Comparison of ENCODE assay signal across 8 cellular contexts in the genomic region with DNA sequence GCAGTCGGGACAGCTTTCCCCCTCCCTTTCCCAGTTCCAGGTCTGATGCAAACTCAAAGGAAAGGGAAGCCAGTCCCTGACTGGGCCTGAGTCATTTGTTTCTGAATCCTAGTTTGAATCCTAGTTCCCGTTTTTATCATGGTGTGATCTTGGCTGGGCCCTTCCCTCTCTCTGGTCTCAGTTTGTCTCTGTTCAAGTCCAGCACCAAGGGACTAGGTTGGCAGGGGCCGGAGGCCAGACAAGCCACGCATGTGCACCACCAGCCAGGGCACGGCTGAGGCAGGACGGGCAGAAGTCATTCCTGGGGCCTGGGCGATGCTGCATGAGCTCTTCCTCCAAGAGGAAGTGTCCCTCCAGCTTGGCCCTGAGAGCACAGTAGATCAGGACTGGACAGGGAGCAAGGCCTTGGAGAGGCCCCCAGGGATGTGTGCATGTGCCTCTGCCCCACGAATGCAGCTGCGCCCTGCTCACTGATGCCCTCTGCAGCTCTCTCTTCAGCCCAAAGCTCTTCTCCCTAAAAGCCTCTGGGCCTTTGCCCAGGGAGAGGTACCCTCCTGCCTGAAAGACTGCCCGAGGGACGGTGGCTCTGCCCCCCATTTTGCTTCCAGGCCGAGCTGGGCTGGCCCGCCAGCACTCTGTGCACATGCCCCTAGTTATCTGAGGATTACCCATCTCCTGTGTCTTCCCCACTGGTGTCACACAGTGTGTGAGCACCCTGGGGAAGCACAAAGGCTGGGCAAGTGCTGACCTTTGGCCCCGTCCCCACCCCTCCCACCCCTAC.
DNase-seq lines count a peak whose midpoint lies in the region; ATAC-seq and TF ChIP-seq lines count a peak whose summit lies in the region.

No MANE protein-coding gene starts in this region.

- H3K27me3 Mint-ChIP-seq in activated T-helper 2 cell treated with anti-CD3 and anti-CD28 coated beads, Interferon-gamma antibody, Interleukin-2, Interleukin-4, amounts not matched to agents 10 μg/mL and 5 μg/mL and 100 μg/mL, durations not matched to agents 14 hours and 24 hours and 36 hours (ENCODE audit: low read depth): no peaks in the 10 kb centered on the region

- intact Hi-C loops in OCI-LY7 (cut with micrococcal nuclease; ENCODE audit: unreplicated experiment): no loop called here
- intact Hi-C loops in esophagus squamous epithelium (cut with DNase I): no loop called here
- intact Hi-C loops in psoas muscle (cut with DNase I): no loop called here
- intact Hi-C loops in activated T-helper 2 cell treated with anti-CD3 and anti-CD28 coated beads, Interferon-gamma antibody, Interleukin-2, Interleukin-4, amounts not matched to agents 10 μg/mL and 5 μg/mL and 100 μg/mL, durations not matched to agents 14 hours and 24 hours and 36 hours (cut with micrococcal nuclease): no loop called here

- no peaks in the 10 kb centered on the region for H3K36me3 Mint-ChIP-seq in activated T-helper 2 cell treated with anti-CD3 and anti-CD28 coated beads, Interferon-gamma antibody, Interleukin-2, Interleukin-4, amounts not matched to agents 10 μg/mL and 5 μg/mL and 100 μg/mL, durations not matched to agents 14 hours and 24 hours and 36 hours (ENCODE audit: low read depth)

- no peak for TF ChIP-seq POLR2A in esophagus squamous epithelium (IDR thresholded peaks at IDR 0.05)

- POLR2A ChIA-PET in OCI-LY7 (lab: Charles Lee): no interaction called here

- H3K36me3 ChIP-seq in OCI-LY7 (ENCODE audit: insufficient read depth, low read length) (no peaks in the 10 kb centered on the region), esophagus squamous epithelium (peaks cover 0 to 44% (median 0%) of the 10 kb centered on the region in 3 donors), psoas muscle (ENCODE audit: insufficient read depth in 1 of 2, low read depth in 1 of 2) (no peaks in the 10 kb centered on the region)

- 48 to 72% methylated on average over 6 to 8 of the region's 14 CpGs for WGBS in esophagus squamous epithelium, 2 donors
- 54 to 78% (median 62%) methylated on average over 14 of the region's 14 CpGs for WGBS in psoas muscle, 3 donors

- H3K27me3 ChIP-seq in esophagus squamous epithelium: no peaks in the 10 kb centered on the region
- H3K27me3 ChIP-seq in psoas muscle (ENCODE audit: insufficient read depth in 3 of 3, low read length in 2 of 3): no peaks in the 10 kb centered on the region

- CTCF ChIA-PET in OCI-LY7 (lab: Charles Lee; ENCODE audit: unreplicated experiment): interaction anchor here (0.9 kb wide), 1 partner anchor 55 kb away, joined by 3 read pairs; no protein-coding TSS in a partner anchor

- H3K9me2 ChIP-seq in OCI-LY7 (ENCODE audit: insufficient read depth, low read length): no peaks in the 10 kb centered on the region

- no peaks in the 10 kb centered on the region for H3K79me2 ChIP-seq in OCI-LY7 (ENCODE audit: insufficient read depth, low read depth, low read length)

- peaks cover 2% of the 10 kb centered on the region for H3K4me1 Mint-ChIP-seq in activated T-helper 2 cell treated with anti-CD3 and anti-CD28 coated beads, Interferon-gamma antibody, Interleukin-2, Interleukin-4, amounts not matched to agents 10 μg/mL and 5 μg/mL and 100 μg/mL, durations not matched to agents 14 hours and 24 hours and 36 hours (ENCODE audit: low read depth)

- H3K4me3 Mint-ChIP-seq in activated T-helper 2 cell treated with anti-CD3 and anti-CD28 coated beads, Interferon-gamma antibody, Interleukin-2, Interleukin-4, amounts not matched to agents 10 μg/mL and 5 μg/mL and 100 μg/mL, durations not matched to agents 14 hours and 24 hours and 36 hours (ENCODE audit: low read depth): no peak overlapping the region

- no peaks in the 10 kb centered on the region for H3K9me3 Mint-ChIP-seq in activated T-helper 2 cell treated with anti-CD3 and anti-CD28 coated beads, Interferon-gamma antibody, Interleukin-2, Interleukin-4, amounts not matched to agents 10 μg/mL and 5 μg/mL and 100 μg/mL, durations not matched to agents 14 hours and 24 hours and 36 hours

- H3K4me1 ChIP-seq in OCI-LY7 (ENCODE audit: insufficient read depth, low read length, poor library complexity, severe bottlenecking) (no peaks in the 10 kb centered on the region), esophagus squamous epithelium (peaks cover 57 to 100% (median 98%) of the 10 kb centered on the region in 3 donors), psoas muscle (peaks cover 97% of the 10 kb centered on the region)

- H4K20me1 ChIP-seq in OCI-LY7 (ENCODE audit: insufficient read depth, low read length): no peaks in the 10 kb centered on the region

- no peak overlapping the region for H3K4me2 ChIP-seq in OCI-LY7 (ENCODE audit: low read length)

- H3K9me3 ChIP-seq in OCI-LY7 (ENCODE audit: low read length): no peaks in the 10 kb centered on the region
- no peaks in the 10 kb centered on the region for H3K9me3 ChIP-seq in esophagus squamous epithelium
- no peaks in the 10 kb centered on the region for H3K9me3 ChIP-seq in psoas muscle

- H2AFZ ChIP-seq in OCI-LY7 (ENCODE audit: low read length): no peak overlapping the region

- peak; percentile 50 for TF ChIP-seq CTCF in OCI-LY7 (conservative IDR thresholded peaks at IDR 0.05; ENCODE audit: low read length)
- no peak for TF ChIP-seq CTCF in esophagus squamous epithelium (IDR thresholded peaks at IDR 0.05)
- TF ChIP-seq CTCF in psoas muscle (IDR thresholded peaks at IDR 0.05): no peak

- BruUV-seq in OCI-LY7 (replicated peaks; lab: Mats Ljungman, UMichigan): no TSS peak

- ATAC-seq in psoas muscle (no peak), HG03439 (IDR thresholded peaks at IDR 0.05; ENCODE audit: unreplicated experiment) (no peak)

- H3K27ac ChIP-seq in OCI-LY7 (ENCODE audit: low read depth, low read length, poor library complexity, severe bottlenecking) (no peak overlapping the region), esophagus squamous epithelium (peak overlapping the region; percentile 29 to 96 (median 84)), psoas muscle (peak overlapping the region; percentile 75)

- H3K4me3 ChIP-seq in OCI-LY7 (ENCODE audit: low read depth, low read length, poor library complexity, severe bottlenecking): no peak overlapping the region
- H3K4me3 ChIP-seq in esophagus squamous epithelium: no peak overlapping the region
- no peak overlapping the region for H3K4me3 ChIP-seq in psoas muscle

- H3K27ac Mint-ChIP-seq in activated T-helper 2 cell treated with anti-CD3 and anti-CD28 coated beads, Interferon-gamma antibody, Interleukin-2, Interleukin-4, amounts not matched to agents 10 μg/mL and 5 μg/mL and 100 μg/mL, durations not matched to agents 14 hours and 24 hours and 36 hours: no peak overlapping the region

- DNase-seq in ELR (ENCODE audit: low read depth): peak; percentile 80
- peak; percentile 31 for DNase-seq in OCI-LY7 (ENCODE audit: low spot score)
- DNase-seq in esophagus squamous epithelium (lab: John Stamatoyannopoulos, UW): no peak
- peak; percentile 63 to 73 for DNase-seq in psoas muscle
- DNase-seq in NCI-H524 (lab: John Stamatoyannopoulos, UW): no peak
- DNase-seq in inferior parietal cortex (ENCODE audit: extremely low spot score): no peak
- DNase-seq in activated T-helper 2 cell treated with anti-CD3 and anti-CD28 coated beads, Interferon-gamma antibody, Interleukin-2, Interleukin-4, amounts not matched to agents 10 μg/mL and 5 μg/mL and 100 μg/mL, durations not matched to agents 14 hours and 24 hours and 36 hours (ENCODE audit: low spot score): no peak

Comparison
In these comparisons a context has a peak if more than half of its experiments do, and no peak if none do; other contexts are left out.
1. DNase-seq: peak in ELR (single experiment), OCI-LY7 (single experiment) and psoas muscle (2 of 2); none in esophagus squamous epithelium (single experiment), NCI-H524 (0 of 2), inferior parietal cortex (single experiment) and activated T-helper 2 cell treated with anti-CD3 and anti-CD28 coated beads, Interferon-gamma antibody, Interleukin-2, Interleukin-4, amounts not matched to agents 10 μg/mL and 5 μg/mL and 100 μg/mL, durations not matched to agents 14 hours and 24 hours and 36 hours (single experiment).